In the genomic region with DNA sequence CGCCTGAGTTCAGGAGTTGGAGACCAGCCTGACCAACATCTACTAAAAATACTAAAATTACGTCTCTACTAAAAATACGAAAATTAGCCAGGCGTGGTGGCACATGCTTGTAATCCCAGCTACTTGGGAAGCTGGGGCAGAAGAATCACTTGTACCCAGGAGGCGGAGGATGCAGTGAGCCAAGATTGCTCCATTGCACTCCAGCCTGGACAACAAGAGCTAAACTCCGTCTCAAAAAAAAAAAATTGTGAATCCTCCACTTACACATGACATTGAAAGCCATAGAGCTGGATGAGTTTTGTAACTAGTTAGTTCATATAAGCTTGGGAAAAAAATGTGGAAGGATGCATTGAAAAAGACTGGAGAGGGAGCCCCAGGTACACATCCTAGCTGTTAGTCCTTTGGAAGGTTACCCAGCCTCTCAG, we compare ENCODE assay signal across 1 cellular context.
TF ChIP-seq lines count a peak whose summit lies in the region.

No MANE protein-coding gene starts in this region.

TF ChIP-seq in HepG2, 621 proteins besides CTCF, POLR2A, EP300 and RAD21 (continues in another document):
- TF ChIP-seq, protein P1, sequence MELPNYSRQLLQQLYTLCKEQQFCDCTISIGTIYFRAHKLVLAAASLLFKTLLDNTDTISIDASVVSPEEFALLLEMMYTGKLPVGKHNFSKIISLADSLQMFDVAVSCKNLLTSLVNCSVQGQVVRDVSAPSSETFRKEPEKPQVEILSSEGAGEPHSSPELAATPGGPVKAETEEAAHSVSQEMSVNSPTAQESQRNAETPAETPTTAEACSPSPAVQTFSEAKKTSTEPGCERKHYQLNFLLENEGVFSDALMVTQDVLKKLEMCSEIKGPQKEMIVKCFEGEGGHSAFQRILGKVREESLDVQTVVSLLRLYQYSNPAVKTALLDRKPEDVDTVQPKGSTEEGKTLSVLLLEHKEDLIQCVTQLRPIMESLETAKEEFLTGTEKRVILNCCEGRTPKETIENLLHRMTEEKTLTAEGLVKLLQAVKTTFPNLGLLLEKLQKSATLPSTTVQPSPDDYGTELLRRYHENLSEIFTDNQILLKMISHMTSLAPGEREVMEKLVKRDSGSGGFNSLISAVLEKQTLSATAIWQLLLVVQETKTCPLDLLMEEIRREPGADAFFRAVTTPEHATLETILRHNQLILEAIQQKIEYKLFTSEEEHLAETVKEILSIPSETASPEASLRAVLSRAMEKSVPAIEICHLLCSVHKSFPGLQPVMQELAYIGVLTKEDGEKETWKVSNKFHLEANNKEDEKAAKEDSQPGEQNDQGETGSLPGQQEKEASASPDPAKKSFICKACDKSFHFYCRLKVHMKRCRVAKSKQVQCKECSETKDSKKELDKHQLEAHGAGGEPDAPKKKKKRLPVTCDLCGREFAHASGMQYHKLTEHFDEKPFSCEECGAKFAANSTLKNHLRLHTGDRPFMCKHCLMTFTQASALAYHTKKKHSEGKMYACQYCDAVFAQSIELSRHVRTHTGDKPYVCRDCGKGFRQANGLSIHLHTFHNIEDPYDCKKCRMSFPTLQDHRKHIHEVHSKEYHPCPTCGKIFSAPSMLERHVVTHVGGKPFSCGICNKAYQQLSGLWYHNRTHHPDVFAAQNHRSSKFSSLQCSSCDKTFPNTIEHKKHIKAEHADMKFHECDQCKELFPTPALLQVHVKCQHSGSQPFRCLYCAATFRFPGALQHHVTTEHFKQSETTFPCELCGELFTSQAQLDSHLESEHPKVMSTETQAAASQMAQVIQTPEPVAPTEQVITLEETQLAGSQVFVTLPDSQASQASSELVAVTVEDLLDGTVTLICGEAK (IDR thresholded peaks at IDR 0.05), result no peak
- TF ChIP-seq, protein P1 (CRISPR knock-in tag; IDR thresholded peaks at IDR 0.05), result no peak
- TF ChIP-seq BORCS8-MEF2B (CRISPR knock-in tag; IDR thresholded peaks at IDR 0.05) (0 out of 2 replicates have a peak, but pooled peaks have one; percentile 0), FLYWCH1 (CRISPR knock-in tag; IDR thresholded peaks at IDR 0.05) (no peak), ZSCAN30 (CRISPR knock-in tag; IDR thresholded peaks at IDR 0.05) (0 out of 2 replicates have a peak, but pooled peaks have one; percentile 11), NR2F6 (IDR thresholded peaks at IDR 0.05) (no peak), NR2F6 (CRISPR knock-in tag; IDR thresholded peaks at IDR 0.05) (no peak), TCF7 (IDR thresholded peaks at IDR 0.05; ENCODE audit: low read depth) (no peak), TBP (CRISPR knock-in tag; IDR thresholded peaks at IDR 0.05) (0 out of 2 replicates have a peak, but pooled peaks have one; percentile 27), RBAK (CRISPR knock-in tag; IDR thresholded peaks at IDR 0.05) (no peak), ZFP36L2 (CRISPR knock-in tag; IDR thresholded peaks at IDR 0.05) (no peak), ZNF264 (CRISPR knock-in tag; IDR thresholded peaks at IDR 0.05) (0 out of 2 replicates have a peak, but pooled peaks have one; percentile 24), BRD4 (CRISPR knock-in tag; IDR thresholded peaks at IDR 0.05) (no peak), TAF1 (CRISPR knock-in tag; IDR thresholded peaks at IDR 0.05) (no peak), ZBTB8A (CRISPR knock-in tag; IDR thresholded peaks at IDR 0.05; ENCODE audit: borderline replicate concordance, low read depth) (0 out of 2 replicates have a peak, but pooled peaks have one; percentile 16), ZNF3 (CRISPR knock-in tag; IDR thresholded peaks at IDR 0.05) (no peak), ATF7-NPFF (CRISPR knock-in tag; IDR thresholded peaks at IDR 0.05; ENCODE audit: low read depth) (no peak), ZSCAN21 (CRISPR knock-in tag; IDR thresholded peaks at IDR 0.05; ENCODE audit: borderline replicate concordance) (no peak), ZBTB42 (CRISPR knock-in tag; IDR thresholded peaks at IDR 0.05) (no peak), EZH2 (conservative IDR thresholded peaks at IDR 0.05; ENCODE audit: low read depth, low read length) (no peak), ZNF333 (CRISPR knock-in tag; IDR thresholded peaks at IDR 0.05; ENCODE audit: borderline replicate concordance) (no peak), ZNF550 (CRISPR knock-in tag; IDR thresholded peaks at IDR 0.05; ENCODE audit: borderline replicate concordance) (no peak), NKX3-1 (CRISPR knock-in tag; IDR thresholded peaks at IDR 0.05) (0 out of 2 replicates have a peak, but pooled peaks have one; percentile 26)
- TF ChIP-seq, protein P2, sequence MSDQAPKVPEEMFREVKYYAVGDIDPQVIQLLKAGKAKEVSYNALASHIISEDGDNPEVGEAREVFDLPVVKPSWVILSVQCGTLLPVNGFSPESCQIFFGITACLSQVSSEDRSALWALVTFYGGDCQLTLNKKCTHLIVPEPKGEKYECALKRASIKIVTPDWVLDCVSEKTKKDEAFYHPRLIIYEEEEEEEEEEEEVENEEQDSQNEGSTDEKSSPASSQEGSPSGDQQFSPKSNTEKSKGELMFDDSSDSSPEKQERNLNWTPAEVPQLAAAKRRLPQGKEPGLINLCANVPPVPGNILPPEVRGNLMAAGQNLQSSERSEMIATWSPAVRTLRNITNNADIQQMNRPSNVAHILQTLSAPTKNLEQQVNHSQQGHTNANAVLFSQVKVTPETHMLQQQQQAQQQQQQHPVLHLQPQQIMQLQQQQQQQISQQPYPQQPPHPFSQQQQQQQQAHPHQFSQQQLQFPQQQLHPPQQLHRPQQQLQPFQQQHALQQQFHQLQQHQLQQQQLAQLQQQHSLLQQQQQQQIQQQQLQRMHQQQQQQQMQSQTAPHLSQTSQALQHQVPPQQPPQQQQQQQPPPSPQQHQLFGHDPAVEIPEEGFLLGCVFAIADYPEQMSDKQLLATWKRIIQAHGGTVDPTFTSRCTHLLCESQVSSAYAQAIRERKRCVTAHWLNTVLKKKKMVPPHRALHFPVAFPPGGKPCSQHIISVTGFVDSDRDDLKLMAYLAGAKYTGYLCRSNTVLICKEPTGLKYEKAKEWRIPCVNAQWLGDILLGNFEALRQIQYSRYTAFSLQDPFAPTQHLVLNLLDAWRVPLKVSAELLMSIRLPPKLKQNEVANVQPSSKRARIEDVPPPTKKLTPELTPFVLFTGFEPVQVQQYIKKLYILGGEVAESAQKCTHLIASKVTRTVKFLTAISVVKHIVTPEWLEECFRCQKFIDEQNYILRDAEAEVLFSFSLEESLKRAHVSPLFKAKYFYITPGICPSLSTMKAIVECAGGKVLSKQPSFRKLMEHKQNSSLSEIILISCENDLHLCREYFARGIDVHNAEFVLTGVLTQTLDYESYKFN (CRISPR knock-in tag; conservative IDR thresholded peaks at IDR 0.05), result no peak
- TF ChIP-seq, protein P3, sequence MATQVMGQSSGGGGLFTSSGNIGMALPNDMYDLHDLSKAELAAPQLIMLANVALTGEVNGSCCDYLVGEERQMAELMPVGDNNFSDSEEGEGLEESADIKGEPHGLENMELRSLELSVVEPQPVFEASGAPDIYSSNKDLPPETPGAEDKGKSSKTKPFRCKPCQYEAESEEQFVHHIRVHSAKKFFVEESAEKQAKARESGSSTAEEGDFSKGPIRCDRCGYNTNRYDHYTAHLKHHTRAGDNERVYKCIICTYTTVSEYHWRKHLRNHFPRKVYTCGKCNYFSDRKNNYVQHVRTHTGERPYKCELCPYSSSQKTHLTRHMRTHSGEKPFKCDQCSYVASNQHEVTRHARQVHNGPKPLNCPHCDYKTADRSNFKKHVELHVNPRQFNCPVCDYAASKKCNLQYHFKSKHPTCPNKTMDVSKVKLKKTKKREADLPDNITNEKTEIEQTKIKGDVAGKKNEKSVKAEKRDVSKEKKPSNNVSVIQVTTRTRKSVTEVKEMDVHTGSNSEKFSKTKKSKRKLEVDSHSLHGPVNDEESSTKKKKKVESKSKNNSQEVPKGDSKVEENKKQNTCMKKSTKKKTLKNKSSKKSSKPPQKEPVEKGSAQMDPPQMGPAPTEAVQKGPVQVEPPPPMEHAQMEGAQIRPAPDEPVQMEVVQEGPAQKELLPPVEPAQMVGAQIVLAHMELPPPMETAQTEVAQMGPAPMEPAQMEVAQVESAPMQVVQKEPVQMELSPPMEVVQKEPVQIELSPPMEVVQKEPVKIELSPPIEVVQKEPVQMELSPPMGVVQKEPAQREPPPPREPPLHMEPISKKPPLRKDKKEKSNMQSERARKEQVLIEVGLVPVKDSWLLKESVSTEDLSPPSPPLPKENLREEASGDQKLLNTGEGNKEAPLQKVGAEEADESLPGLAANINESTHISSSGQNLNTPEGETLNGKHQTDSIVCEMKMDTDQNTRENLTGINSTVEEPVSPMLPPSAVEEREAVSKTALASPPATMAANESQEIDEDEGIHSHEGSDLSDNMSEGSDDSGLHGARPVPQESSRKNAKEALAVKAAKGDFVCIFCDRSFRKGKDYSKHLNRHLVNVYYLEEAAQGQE (IDR thresholded peaks at IDR 0.05; ENCODE audit: borderline replicate concordance in 1 of 2, low read depth in 1 of 2, low read length in 2 of 2), result no peak
- TF ChIP-seq, protein P4, sequence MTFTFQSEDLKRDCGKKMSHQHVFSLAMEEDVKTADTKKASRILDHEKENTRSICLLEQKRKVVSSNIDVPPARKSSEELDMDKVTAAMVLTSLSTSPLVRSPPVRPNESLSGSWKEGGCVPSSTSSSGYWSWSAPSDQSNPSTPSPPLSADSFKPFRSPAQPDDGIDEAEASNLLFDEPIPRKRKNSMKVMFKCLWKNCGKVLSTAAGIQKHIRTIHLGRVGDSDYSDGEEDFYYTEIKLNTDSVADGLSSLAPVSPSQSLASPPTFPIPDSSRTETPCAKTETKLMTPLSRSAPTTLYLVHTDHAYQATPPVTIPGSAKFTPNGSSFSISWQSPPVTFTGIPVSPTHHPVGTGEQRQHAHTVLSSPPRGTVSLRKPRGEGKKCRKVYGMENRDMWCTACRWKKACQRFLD (CRISPR knock-in tag; IDR thresholded peaks at IDR 0.05; ENCODE audit: borderline replicate concordance), result no peak
- TF ChIP-seq, protein P5, sequence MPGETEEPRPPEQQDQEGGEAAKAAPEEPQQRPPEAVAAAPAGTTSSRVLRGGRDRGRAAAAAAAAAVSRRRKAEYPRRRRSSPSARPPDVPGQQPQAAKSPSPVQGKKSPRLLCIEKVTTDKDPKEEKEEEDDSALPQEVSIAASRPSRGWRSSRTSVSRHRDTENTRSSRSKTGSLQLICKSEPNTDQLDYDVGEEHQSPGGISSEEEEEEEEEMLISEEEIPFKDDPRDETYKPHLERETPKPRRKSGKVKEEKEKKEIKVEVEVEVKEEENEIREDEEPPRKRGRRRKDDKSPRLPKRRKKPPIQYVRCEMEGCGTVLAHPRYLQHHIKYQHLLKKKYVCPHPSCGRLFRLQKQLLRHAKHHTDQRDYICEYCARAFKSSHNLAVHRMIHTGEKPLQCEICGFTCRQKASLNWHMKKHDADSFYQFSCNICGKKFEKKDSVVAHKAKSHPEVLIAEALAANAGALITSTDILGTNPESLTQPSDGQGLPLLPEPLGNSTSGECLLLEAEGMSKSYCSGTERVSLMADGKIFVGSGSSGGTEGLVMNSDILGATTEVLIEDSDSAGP (CRISPR knock-in tag; IDR thresholded peaks at IDR 0.05; ENCODE audit: borderline replicate concordance), result no peak
- TF ChIP-seq, protein P6, sequence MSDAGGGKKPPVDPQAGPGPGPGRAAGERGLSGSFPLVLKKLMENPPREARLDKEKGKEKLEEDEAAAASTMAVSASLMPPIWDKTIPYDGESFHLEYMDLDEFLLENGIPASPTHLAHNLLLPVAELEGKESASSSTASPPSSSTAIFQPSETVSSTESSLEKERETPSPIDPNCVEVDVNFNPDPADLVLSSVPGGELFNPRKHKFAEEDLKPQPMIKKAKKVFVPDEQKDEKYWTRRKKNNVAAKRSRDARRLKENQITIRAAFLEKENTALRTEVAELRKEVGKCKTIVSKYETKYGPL (CRISPR knock-in tag; IDR thresholded peaks at IDR 0.05), result no peak
- TF ChIP-seq, protein P7, sequence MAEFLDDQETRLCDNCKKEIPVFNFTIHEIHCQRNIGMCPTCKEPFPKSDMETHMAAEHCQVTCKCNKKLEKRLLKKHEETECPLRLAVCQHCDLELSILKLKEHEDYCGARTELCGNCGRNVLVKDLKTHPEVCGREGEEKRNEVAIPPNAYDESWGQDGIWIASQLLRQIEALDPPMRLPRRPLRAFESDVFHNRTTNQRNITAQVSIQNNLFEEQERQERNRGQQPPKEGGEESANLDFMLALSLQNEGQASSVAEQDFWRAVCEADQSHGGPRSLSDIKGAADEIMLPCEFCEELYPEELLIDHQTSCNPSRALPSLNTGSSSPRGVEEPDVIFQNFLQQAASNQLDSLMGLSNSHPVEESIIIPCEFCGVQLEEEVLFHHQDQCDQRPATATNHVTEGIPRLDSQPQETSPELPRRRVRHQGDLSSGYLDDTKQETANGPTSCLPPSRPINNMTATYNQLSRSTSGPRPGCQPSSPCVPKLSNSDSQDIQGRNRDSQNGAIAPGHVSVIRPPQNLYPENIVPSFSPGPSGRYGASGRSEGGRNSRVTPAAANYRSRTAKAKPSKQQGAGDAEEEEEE (CRISPR knock-in tag; IDR thresholded peaks at IDR 0.05; ENCODE audit: borderline replicate concordance), result no peak
- TF ChIP-seq, protein P8, sequence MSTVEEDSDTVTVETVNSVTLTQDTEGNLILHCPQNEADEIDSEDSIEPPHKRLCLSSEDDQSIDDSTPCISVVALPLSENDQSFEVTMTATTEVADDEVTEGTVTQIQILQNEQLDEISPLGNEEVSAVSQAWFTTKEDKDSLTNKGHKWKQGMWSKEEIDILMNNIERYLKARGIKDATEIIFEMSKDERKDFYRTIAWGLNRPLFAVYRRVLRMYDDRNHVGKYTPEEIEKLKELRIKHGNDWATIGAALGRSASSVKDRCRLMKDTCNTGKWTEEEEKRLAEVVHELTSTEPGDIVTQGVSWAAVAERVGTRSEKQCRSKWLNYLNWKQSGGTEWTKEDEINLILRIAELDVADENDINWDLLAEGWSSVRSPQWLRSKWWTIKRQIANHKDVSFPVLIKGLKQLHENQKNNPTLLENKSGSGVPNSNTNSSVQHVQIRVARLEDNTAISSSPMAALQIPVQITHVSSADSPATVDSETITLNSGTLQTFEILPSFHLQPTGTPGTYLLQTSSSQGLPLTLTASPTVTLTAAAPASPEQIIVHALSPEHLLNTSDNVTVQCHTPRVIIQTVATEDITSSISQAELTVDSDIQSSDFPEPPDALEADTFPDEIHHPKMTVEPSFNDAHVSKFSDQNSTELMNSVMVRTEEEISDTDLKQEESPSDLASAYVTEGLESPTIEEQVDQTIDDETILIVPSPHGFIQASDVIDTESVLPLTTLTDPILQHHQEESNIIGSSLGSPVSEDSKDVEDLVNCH (CRISPR knock-in tag; IDR thresholded peaks at IDR 0.05), result no peak
